17 cellular contexts compared by ENCODE assay signal in the genomic region with DNA sequence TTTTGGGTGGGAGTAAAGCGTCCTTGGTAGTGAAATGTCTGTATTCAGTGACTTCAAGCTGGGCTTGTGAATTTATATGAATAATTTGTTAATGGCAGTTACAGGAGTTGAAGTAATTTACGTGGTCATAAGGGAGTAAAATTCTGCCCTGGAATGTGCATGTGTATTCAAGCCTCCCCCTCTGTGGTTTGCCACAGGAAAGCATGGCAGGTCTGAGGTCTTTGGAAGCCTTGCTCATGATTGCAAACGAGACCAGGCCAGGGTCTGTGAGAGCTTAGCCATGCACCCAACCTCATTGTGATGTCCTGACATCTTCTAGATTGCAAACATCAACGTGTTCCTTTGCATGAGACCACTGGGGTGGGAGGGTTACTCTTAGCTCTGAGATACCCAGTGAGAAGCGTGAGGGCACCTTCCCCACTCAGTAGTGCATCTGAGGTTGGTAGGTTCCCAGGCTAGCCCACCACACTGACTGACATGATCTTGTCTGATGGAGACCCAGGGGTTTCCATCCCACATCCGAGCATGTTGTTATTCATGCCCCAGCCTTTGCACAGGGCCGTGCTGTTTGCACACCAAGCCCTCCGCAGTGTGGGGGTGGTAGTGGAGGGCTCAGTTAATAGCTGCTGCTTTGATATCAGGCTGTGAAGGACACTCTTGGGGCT.
DNase-seq lines count a peak whose midpoint lies in the region; ATAC-seq, FAIRE-seq and TF ChIP-seq lines count a peak whose summit lies in the region.
"Had no signal": no experiment of that assay in that cellular context is flagged by ENCODE, and none has a peak within 500 bp of the region (broad histone marks: within the 10 kb centered on the region; RNA-seq: fewer than 3 reads in every experiment).

No MANE protein-coding gene starts in this region.

- H4K20me1 ChIP-seq in SK-N-SH (ENCODE audit: insufficient read depth) (no peaks in the 10 kb centered on the region), H1 (replicated peaks in 1 of 2; ENCODE audit: control insufficient read depth in 1 of 2, insufficient read depth in 2 of 2, low read length in 2 of 2) (no peaks in the 10 kb centered on the region), osteoblast (ENCODE audit: insufficient read depth, low read length) (no peaks in the 10 kb centered on the region)

- no peak overlapping the region for H4K5ac ChIP-seq in H1 (ENCODE audit: insufficient read length, low read depth, low read length)

- H3K56ac ChIP-seq in H1 (replicated peaks; ENCODE audit: insufficient read length, low read depth, low read length), result no peak overlapping the region

- peak overlapping the region; percentile 22; the same call in 1 of the 2 replicates for H2BK12ac ChIP-seq in H1 (ENCODE audit: low read depth, low read length)

- TF ChIP-seq EP300 in SK-N-SH (IDR thresholded peaks at IDR 0.05; ENCODE audit: borderline replicate concordance in 1 of 2, low read depth in 1 of 2, low read length in 1 of 2) (no peak), H1 (IDR thresholded peaks at IDR 0.05; ENCODE audit: borderline replicate concordance in 1 of 2, low read depth in 2 of 2, low read length in 2 of 2) (no peak)

- H2BK5ac ChIP-seq in H1 (ENCODE audit: low read depth, low read length), result peak overlapping the region; percentile 44; the same call in 1 of the 2 replicates

- H4K8ac ChIP-seq in H1 (ENCODE audit: extremely low read depth, insufficient read depth, low read length), result no peak overlapping the region

- peaks cover 2 to 12% (median 5%) of the 10 kb centered on the region in 3 donors for H3K27me3 Mint-ChIP-seq in CD14-positive monocyte (ENCODE audit: low read depth in 3 of 3)
- H3K27me3 Mint-ChIP-seq: activated CD8-positive, alpha-beta T cell treated with anti-CD3 and anti-CD28 coated beads for 36 hours had no signal

- H3K27ac ChIP-seq in SK-N-SH (ENCODE audit: low read depth in 2 of 2, low read length in 1 of 2) (peak overlapping the region in 1 of 2 experiments; percentile 84; a peak in 2 of 4 replicates), H1 (ENCODE audit: low read depth, low read length) (no peak overlapping the region), osteoblast (ENCODE audit: low read depth, low read length) (peak overlapping the region; percentile 26), vagina (peak overlapping the region; percentile 34)

- H3K4me3 ChIP-seq in SK-N-SH (ENCODE audit: low read depth in 2 of 2, low read length in 1 of 2) (no peak overlapping the region), H1 (ENCODE audit: extremely low read depth in 1 of 4, insufficient read depth in 2 of 4, low read depth in 3 of 4, low read length in 4 of 4) (no peak overlapping the region), osteoblast (ENCODE audit: insufficient read depth, low read length) (no peak overlapping the region), vagina (no peak overlapping the region)

- FAIRE-seq in H1 (lab: Jason Lieb, UNC), result no peak
- FAIRE-seq: bronchial epithelial cell had no signal

- H3K4ac ChIP-seq in H1 (replicated peaks; ENCODE audit: insufficient read length, low read depth, low read length), result no peak overlapping the region

- no peak overlapping the region for H3K14ac ChIP-seq in H1 (ENCODE audit: insufficient read length)

- no peak for ATAC-seq in SK-N-SH treated with all-trans-retinoic acid at 6 μM for 48 hours
- ATAC-seq in HG03460 (IDR thresholded peaks at IDR 0.05; ENCODE audit: unreplicated experiment), result no peak
- ATAC-seq: activated CD8-positive, alpha-beta T cell treated with anti-CD3 and anti-CD28 coated beads for 36 hours had no signal

- 74% methylated on average over 6 of the region's 8 CpGs for WGBS in SK-N-SH (ENCODE audit: low lambda C conversion rate)
- WGBS in H1 (ENCODE audit: extremely low coverage in 1 of 2, insufficient coverage in 1 of 2, insufficient read length in 1 of 2, insufficient replicate concordance in 2 of 2, low coverage in 1 of 2, low lambda C conversion rate in 2 of 2, missing lambda C conversion rate in 1 of 2), 2 experiments, result 78% methylated on average over 8 of the region's 8 CpGs; no CpG with 5 or more reads in 1 of the 2 experiments

- POLR2A ChIA-PET in SK-N-SH (lab: Yijun Ruan, JAX) (no interaction called here), H1 (lab: Charles Lee; ENCODE audit: partially characterized antibody) (no interaction called here)

- H3K4me2 ChIP-seq in SK-N-SH (peak overlapping the region; percentile 21), H1 (ENCODE audit: insufficient read depth in 1 of 2, low read depth in 2 of 2, low read length in 2 of 2) (no peak overlapping the region), osteoblast (ENCODE audit: insufficient read depth, low read length) (no peak overlapping the region)

- no peak overlapping the region for H2BK15ac ChIP-seq in H1 (ENCODE audit: low read length)

- no peaks in the 10 kb centered on the region for H3K9me2 ChIP-seq in SK-N-SH

- no peaks in the 10 kb centered on the region for H3K27me3 ChIP-seq in SK-N-SH (ENCODE audit: insufficient read depth)
- no peaks in the 10 kb centered on the region for H3K27me3 ChIP-seq in H1 (replicated peaks in 1 of 4; ENCODE audit: control insufficient read depth in 3 of 4, extremely low read depth in 1 of 4, insufficient read depth in 3 of 4, low read length in 3 of 4)
- no peaks in the 10 kb centered on the region for H3K27me3 ChIP-seq in osteoblast (ENCODE audit: insufficient read depth, low read length)
- no peaks in the 10 kb centered on the region for H3K27me3 ChIP-seq in vagina

- DNase-seq in SK-N-SH (no peak), H1 (ENCODE audit: low read depth in 1 of 2, low spot score in 2 of 2) (no peak), osteoblast (ENCODE audit: insufficient read length, low spot score, missing footprints) (no peak), vagina (ENCODE audit: extremely low spot score in 2 of 2) (no peak), NCI-H748 treated with DMSO at 0.1 percent for 48 hours (lab: John Stamatoyannopoulos, UW) (no peak), CD14-positive monocyte (ENCODE audit: low spot score) (no peak)
- DNase-seq: 8988T; activated CD8-positive, alpha-beta T cell treated with anti-CD3 and anti-CD28 coated beads for 36 hours; activated gamma-delta T cell; effector CD4-positive, alpha-beta T cell; MM.1S; NK-92 treated with Interleukin-12 subunit alpha and Interleukin-12 subunit beta, amount 100 ng/mL, for 24 hours; stimulated activated CD4-positive, alpha-beta T cell treated with anti-CD3 and anti-CD28 coated beads, Interleukin-2, amount 100 ng/mL, for 48 hours had no signal

- H2BK20ac ChIP-seq in H1 (ENCODE audit: low read length), result 0 out of 2 replicates have a peak overlapping the region, but pooled peaks have one; percentile 7

- H3K79me1 ChIP-seq in H1 (ENCODE audit: low read depth, low read length), result no peaks in the 10 kb centered on the region

- no peak overlapping the region for H3K4me3 Mint-ChIP-seq in CD14-positive monocyte
- H3K4me3 Mint-ChIP-seq: activated CD8-positive, alpha-beta T cell treated with anti-CD3 and anti-CD28 coated beads for 36 hours; CD8-positive, alpha-beta memory T cell had no signal

- H2AFZ ChIP-seq in SK-N-SH (ENCODE audit: low read depth) (peak overlapping the region; percentile 88), H1 (ENCODE audit: low read length) (no peak overlapping the region), osteoblast (ENCODE audit: low read length) (no peak overlapping the region)

- H4K91ac ChIP-seq in H1 (replicated peaks; ENCODE audit: insufficient read length, low read length), result no peak overlapping the region

- H3K79me2 ChIP-seq in SK-N-SH (ENCODE audit: insufficient read depth) (no peaks in the 10 kb centered on the region), H1 (ENCODE audit: control insufficient read depth in 1 of 2, insufficient read depth in 2 of 2, low read length in 2 of 2) (no peaks in the 10 kb centered on the region), osteoblast (ENCODE audit: insufficient read depth, low read length) (no peaks in the 10 kb centered on the region)

- H3K23ac ChIP-seq in H1 (ENCODE audit: insufficient read length), result no peak overlapping the region

- TF ChIP-seq CTCF in SK-N-SH (IDR thresholded peaks at IDR 0.05), result no peak
- TF ChIP-seq CTCF in H1 (IDR thresholded peaks at IDR 0.05; ENCODE audit: control extremely low read depth in 1 of 3, insufficient read depth in 1 of 3, low read depth in 1 of 3, low read length in 3 of 3), result no peak
- TF ChIP-seq CTCF in osteoblast (IDR thresholded peaks at IDR 0.05; ENCODE audit: extremely low read depth, low read depth, low read length), result no peak
- no peak for TF ChIP-seq CTCF in vagina (IDR thresholded peaks at IDR 0.05)
- TF ChIP-seq CTCF in CD14-positive monocyte (IDR thresholded peaks at IDR 0.05), result no peak

- H3K36me3 ChIP-seq in SK-N-SH (replicated peaks in 1 of 2; ENCODE audit: control insufficient read depth in 1 of 2, insufficient read depth in 2 of 2, low read length in 1 of 2), result no peaks in the 10 kb centered on the region
- no peaks in the 10 kb centered on the region for H3K36me3 ChIP-seq in H1 (ENCODE audit: control insufficient read depth in 2 of 4, insufficient read depth in 4 of 4, low read length in 3 of 4)
- no peaks in the 10 kb centered on the region for H3K36me3 ChIP-seq in osteoblast (ENCODE audit: insufficient read depth, low read length)
- H3K36me3 ChIP-seq in vagina, result no peaks in the 10 kb centered on the region

- peak overlapping the region; percentile 57 for H3K9ac ChIP-seq in SK-N-SH
- H3K9ac ChIP-seq in H1 (replicated peaks in 1 of 4; ENCODE audit: extremely low read depth in 1 of 4, low read depth in 3 of 4, low read length in 3 of 4), result no peak overlapping the region

- no peak overlapping the region for H3K18ac ChIP-seq in H1 (ENCODE audit: extremely low read depth, low read length)

- no peak overlapping the region for H3K27ac Mint-ChIP-seq in CD14-positive monocyte
- H3K27ac Mint-ChIP-seq: activated CD8-positive, alpha-beta T cell treated with anti-CD3 and anti-CD28 coated beads for 36 hours; CD8-positive, alpha-beta memory T cell had no signal

- no peaks in the 10 kb centered on the region for H3K36me3 Mint-ChIP-seq in CD14-positive monocyte
- H3K36me3 Mint-ChIP-seq: CD8-positive, alpha-beta memory T cell had no signal

- no peak for TF ChIP-seq POLR2A in H1 (IDR thresholded peaks at IDR 0.05; ENCODE audit: control extremely low read depth in 1 of 2, low read depth in 2 of 2, low read length in 2 of 2)
- TF ChIP-seq POLR2A in vagina (IDR thresholded peaks at IDR 0.05), result no peak

- no peaks in the 10 kb centered on the region for H3K4me1 Mint-ChIP-seq in CD14-positive monocyte
- H3K4me1 Mint-ChIP-seq: CD8-positive, alpha-beta memory T cell had no signal

- H3K4me1 ChIP-seq in SK-N-SH (ENCODE audit: control insufficient read depth in 1 of 2, insufficient read depth in 2 of 2, low read depth in 1 of 2, low read length in 1 of 2) (peaks cover 12% of the 10 kb centered on the region in 2 experiments; a peak in 3 of 4 replicates), H1 (replicated peaks in 1 of 4; ENCODE audit: control insufficient read depth in 3 of 4, insufficient read depth in 4 of 4, low read length in 3 of 4) (no peaks in the 10 kb centered on the region), osteoblast (ENCODE audit: insufficient read depth, low read length) (peaks cover 2% of the 10 kb centered on the region), vagina (peaks cover 14% of the 10 kb centered on the region)

- CTCF ChIA-PET in SK-N-SH (lab: Yijun Ruan, JAX), result interaction anchor here (0.6 kb wide), 1 partner anchor 19 kb away, joined by 3 read pairs; no protein-coding TSS in a partner anchor
- CTCF ChIA-PET in H1 (lab: Charles Lee; ENCODE audit: partially characterized antibody), result interaction anchor here (1.3 to 1.8 kb wide), 2 partner anchors 22 to 23 kb away, joined by 5 read pairs; no protein-coding TSS in a partner anchor

- H3F3A ChIP-seq in SK-N-SH (replicated peaks; ENCODE audit: insufficient read depth), result no peaks in the 10 kb centered on the region

- H3K23me2 ChIP-seq in H1 (ENCODE audit: low read depth, low read length), result peaks cover 3% of the 10 kb centered on the region; the same call in 1 of the 2 replicates

- H2AK5ac ChIP-seq in H1 (ENCODE audit: low read depth, low read length), result peak overlapping the region; percentile 45; the same call in 1 of the 2 replicates

- H3K9me3 Mint-ChIP-seq in CD14-positive monocyte, result peaks cover under 1 to 8% (median 3%) of the 10 kb centered on the region in 7 donors

- H2BK120ac ChIP-seq in H1 (replicated peaks; ENCODE audit: low read depth, low read length), result no peak overlapping the region

- H3K9me3 ChIP-seq in SK-N-SH (peaks cover 3% of the 10 kb centered on the region; the same call in 1 of the 2 replicates), H1 (ENCODE audit: insufficient read depth in 2 of 2, low read depth in 1 of 2, low read length in 1 of 2) (0 out of 4 replicates have a peak, but pooled peaks cover under 1 to 2% of the 10 kb centered on the region in 2 experiments), osteoblast (ENCODE audit: low read depth, low read length) (peaks cover 3% of the 10 kb centered on the region), vagina (no peaks in the 10 kb centered on the region)

- TF ChIP-seq RAD21 in SK-N-SH (IDR thresholded peaks at IDR 0.05; ENCODE audit: low read length) (no peak), H1 (IDR thresholded peaks at IDR 0.05 in 1 of 2, conservative IDR thresholded peaks at IDR 0.05 in 1 of 2; ENCODE audit: low read depth in 2 of 2, low read length in 2 of 2) (no peak)

- intact Hi-C loops in vagina (cut with DNase I) (loop anchor here (5.0 kb wide), 1 partner anchor 39 kb away; no protein-coding TSS in a partner anchor), CD14-positive monocyte (cut with micrococcal nuclease) (no loop called here)
